Comparison of ENCODE assay signal across 19 cellular contexts in the genomic region with DNA sequence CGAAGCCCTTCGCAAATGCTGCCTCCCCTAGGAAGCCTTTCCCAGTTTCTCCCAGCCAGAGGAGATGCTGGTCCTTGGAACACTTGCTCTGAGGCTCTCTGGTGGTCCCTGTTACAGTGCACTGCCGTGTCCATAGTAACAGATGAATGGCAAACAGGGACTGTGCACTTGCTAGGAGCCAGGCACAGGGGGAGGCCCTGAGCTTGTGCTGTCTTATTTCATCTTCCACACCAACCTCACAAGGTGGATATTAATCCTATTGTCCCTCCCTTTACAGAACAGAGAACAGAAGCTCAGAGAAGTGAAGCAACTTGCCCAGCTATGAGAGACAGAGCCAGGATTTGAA. TPM values are rescaled to one million over a fixed set of nuclear protein-coding genes. Genes with fewer than 3 reads are reported as not detected.
A peak's percentile ranks its signal among the peaks of the same experiment; 100 is the strongest.
DNase-seq lines count a peak whose midpoint lies in the region; ATAC-seq and TF ChIP-seq lines count a peak whose summit lies in the region.
"Had no signal": no experiment of that assay in that cellular context is flagged by ENCODE, and none has a peak within 500 bp of the region (broad histone marks: within the 10 kb centered on the region; RNA-seq: fewer than 3 reads in every experiment).

No MANE protein-coding gene starts in this region.

- TF ChIP-seq POLR2A in esophagus squamous epithelium (IDR thresholded peaks at IDR 0.05), result no peak

- H3K4me2 ChIP-seq in SK-N-SH (no peak overlapping the region), MM.1S (ENCODE audit: low read depth, low read length) (no peak overlapping the region)

- peaks cover 18% of the 10 kb centered on the region for H3F3A ChIP-seq in SK-N-SH (replicated peaks; ENCODE audit: insufficient read depth)
- peaks cover 25% of the 10 kb centered on the region for H3F3A ChIP-seq in MM.1S (ENCODE audit: insufficient read depth, low read length)

- H3K27me3 Mint-ChIP-seq in memory B cell (no peaks in the 10 kb centered on the region), immature natural killer cell (ENCODE audit: low read depth in 3 of 3) (peaks cover 0 to 4% (median 0%) of the 10 kb centered on the region in 3 donors)
- H3K27me3 Mint-ChIP-seq: activated CD8-positive, alpha-beta T cell treated with anti-CD3 and anti-CD28 coated beads for 36 hours; CD4-positive, CD25-positive, alpha-beta regulatory T cell; natural killer cell treated with Interleukin-12 subunit alpha and Interleukin-12 subunit beta and Interleukin-15 and Interleukin-18, amount 100 ng/mL, for 72 hours had no signal

- H3K27ac ChIP-seq in SK-N-SH (ENCODE audit: low read depth in 2 of 2, low read length in 1 of 2) (no peak overlapping the region; a peak in 1 of 4 replicates), RWPE1 (peak overlapping the region; percentile 46), MM.1S (ENCODE audit: low read length) (no peak overlapping the region), esophagus squamous epithelium (peak overlapping the region in 1 of 4 donors; percentile 6)
- H3K27ac ChIP-seq: VCaP had no signal

- H4K20me1 ChIP-seq in SK-N-SH (ENCODE audit: insufficient read depth), result peaks cover 45% of the 10 kb centered on the region
- no peaks in the 10 kb centered on the region for H4K20me1 ChIP-seq in MM.1S (ENCODE audit: insufficient read depth, low read length)

- peaks cover 12% of the 10 kb centered on the region for H3K4me1 Mint-ChIP-seq in memory B cell
- H3K4me1 Mint-ChIP-seq in immature natural killer cell, result no peaks in the 10 kb centered on the region
- H3K4me1 Mint-ChIP-seq: CD4-positive, CD25-positive, alpha-beta regulatory T cell had no signal

- ATAC-seq in SK-N-SH treated with all-trans-retinoic acid at 6 μM for 48 hours (peak; percentile 37; the same call in 2 of the 3 replicates), memory B cell (ENCODE audit: low read depth) (no peak)
- ATAC-seq: activated CD8-positive, alpha-beta T cell treated with anti-CD3 and anti-CD28 coated beads for 36 hours; natural killer cell treated with Interleukin-12 subunit alpha and Interleukin-12 subunit beta and Interleukin-15 and Interleukin-18, amount 100 ng/mL, for 72 hours had no signal

- H3K27ac Mint-ChIP-seq in memory B cell, result peak overlapping the region; percentile 71
- H3K27ac Mint-ChIP-seq in immature natural killer cell, result no peak overlapping the region
- H3K27ac Mint-ChIP-seq: activated CD8-positive, alpha-beta T cell treated with anti-CD3 and anti-CD28 coated beads for 36 hours; activated naive CD8-positive, alpha-beta T cell treated with anti-CD3 and anti-CD28 coated beads, Interleukin-2, amount 10 ng/mL, durations not matched to agents 7 days and 5 days; CD4-positive, CD25-positive, alpha-beta regulatory T cell; natural killer cell treated with Interleukin-12 subunit alpha and Interleukin-12 subunit beta and Interleukin-15 and Interleukin-18, amount 100 ng/mL, for 72 hours had no signal

- peaks cover 7 to 23% of the 10 kb centered on the region in 2 experiments for H3K36me3 ChIP-seq in SK-N-SH (replicated peaks in 1 of 2; ENCODE audit: control insufficient read depth in 1 of 2, insufficient read depth in 2 of 2, low read length in 1 of 2)
- no peaks in the 10 kb centered on the region for H3K36me3 ChIP-seq in MM.1S (replicated peaks; ENCODE audit: insufficient read depth, low read length)
- H3K36me3 ChIP-seq in esophagus squamous epithelium, result peaks cover 0 to 65% (median 0%) of the 10 kb centered on the region in 3 donors

- 88% methylated on average over 3 of the region's 3 CpGs for WGBS in SK-N-SH (ENCODE audit: low lambda C conversion rate)
- 72 to 91% methylated on average over 2 to 3 of the region's 3 CpGs for WGBS in esophagus squamous epithelium, 2 donors

- H3K4me1 ChIP-seq in SK-N-SH (ENCODE audit: control insufficient read depth in 1 of 2, insufficient read depth in 2 of 2, low read depth in 1 of 2, low read length in 1 of 2) (peaks cover 0 to 3% of the 10 kb centered on the region in 2 experiments; a peak in 1 of 4 replicates), MM.1S (ENCODE audit: low read length) (peaks cover 27% of the 10 kb centered on the region), esophagus squamous epithelium (peaks cover 0 to 63% (median under 1%) of the 10 kb centered on the region in 3 donors)

- TF ChIP-seq RAD21 in SK-N-SH (IDR thresholded peaks at IDR 0.05; ENCODE audit: low read length), result no peak

- H3K27me3 ChIP-seq in SK-N-SH (ENCODE audit: insufficient read depth) (no peaks in the 10 kb centered on the region), MM.1S (replicated peaks; ENCODE audit: insufficient read depth, low read length) (no peaks in the 10 kb centered on the region), esophagus squamous epithelium (no peaks in the 10 kb centered on the region)
- H3K27me3 ChIP-seq: transverse colon had no signal

- H3K36me3 Mint-ChIP-seq in memory B cell, result no peaks in the 10 kb centered on the region
- H3K36me3 Mint-ChIP-seq in immature natural killer cell, result peaks cover 0 to 16% (median 0%) of the 10 kb centered on the region in 3 donors
- H3K36me3 Mint-ChIP-seq: CD4-positive, CD25-positive, alpha-beta regulatory T cell; natural killer cell treated with Interleukin-12 subunit alpha and Interleukin-12 subunit beta and Interleukin-15 and Interleukin-18, amount 100 ng/mL, for 72 hours had no signal

- no peak for TF ChIP-seq EP300 in SK-N-SH (IDR thresholded peaks at IDR 0.05; ENCODE audit: borderline replicate concordance in 1 of 2, low read depth in 1 of 2, low read length in 1 of 2)

- H3K9ac ChIP-seq in SK-N-SH (no peak overlapping the region), MM.1S (ENCODE audit: low read length) (no peak overlapping the region)

- H3K9me3 Mint-ChIP-seq in memory B cell (no peaks in the 10 kb centered on the region), immature natural killer cell (no peaks in the 10 kb centered on the region)
- H3K9me3 Mint-ChIP-seq: activated CD8-positive, alpha-beta T cell treated with anti-CD3 and anti-CD28 coated beads for 36 hours; activated naive CD8-positive, alpha-beta T cell treated with anti-CD3 and anti-CD28 coated beads, Interleukin-2, amount 10 ng/mL, durations not matched to agents 7 days and 5 days; natural killer cell treated with Interleukin-12 subunit alpha and Interleukin-12 subunit beta and Interleukin-15 and Interleukin-18, amount 100 ng/mL, for 72 hours had no signal

- H3K9me2 ChIP-seq in SK-N-SH (no peaks in the 10 kb centered on the region), MM.1S (replicated peaks; ENCODE audit: insufficient read depth, low read length) (no peaks in the 10 kb centered on the region)

- no peaks in the 10 kb centered on the region for H3K9me3 ChIP-seq in SK-N-SH
- no peaks in the 10 kb centered on the region for H3K9me3 ChIP-seq in MM.1S (replicated peaks; ENCODE audit: insufficient read depth, low read length)
- no peaks in the 10 kb centered on the region for H3K9me3 ChIP-seq in esophagus squamous epithelium
- H3K9me3 ChIP-seq: transverse colon had no signal

- H2AFZ ChIP-seq in SK-N-SH (ENCODE audit: low read depth) (no peak overlapping the region), MM.1S (ENCODE audit: low read length) (no peak overlapping the region)

- DNase-seq in SK-N-SH (no peak), RWPE1 (ENCODE audit: low spot score) (no peak), memory B cell (ENCODE audit: low spot score in 2 of 2) (no peak), T-helper 2 cell (no peak), MM.1S (no peak), esophagus squamous epithelium (lab: John Stamatoyannopoulos, UW) (no peak), immature natural killer cell (no peak)
- DNase-seq: activated CD8-positive, alpha-beta T cell treated with anti-CD3 and anti-CD28 coated beads for 36 hours; activated naive CD8-positive, alpha-beta T cell treated with anti-CD3 and anti-CD28 coated beads, Interleukin-2, amount 10 ng/mL, durations not matched to agents 7 days and 5 days; activated T-cell treated with anti-CD3 and anti-CD28 coated beads, Interleukin-2, amount 50 U/mL, for 48 hours; CD4-positive, CD25-positive, alpha-beta regulatory T cell; NCI-H1048; NCI-H2081 treated with DMSO at 0.1 percent for 48 hours; NCI-H748 treated with DMSO at 0.1 percent for 48 hours; stimulated activated naive CD4-positive, alpha-beta T cell treated with Interleukin-2 at 50 U/mL for 16 hours; transverse colon had no signal

- CTCF ChIA-PET in SK-N-SH (lab: Yijun Ruan, JAX) (interaction anchor here (1.2 to 2.2 kb wide), 4 partner anchors 9 to 157 kb away, joined by 3 to 6 read pairs (median 4); no protein-coding TSS in a partner anchor), RWPE1 (lab: Yijun Ruan, JAX) (interaction anchor here (0.6 to 1.1 kb wide), 3 partner anchors 9 to 1051 kb away, joined by 3 to 8 read pairs (median 3); no protein-coding TSS in a partner anchor)

- H3K4me3 Mint-ChIP-seq in memory B cell (no peak overlapping the region), immature natural killer cell (no peak overlapping the region)
- H3K4me3 Mint-ChIP-seq: activated CD8-positive, alpha-beta T cell treated with anti-CD3 and anti-CD28 coated beads for 36 hours; activated naive CD8-positive, alpha-beta T cell treated with anti-CD3 and anti-CD28 coated beads, Interleukin-2, amount 10 ng/mL, durations not matched to agents 7 days and 5 days; CD4-positive, CD25-positive, alpha-beta regulatory T cell; natural killer cell treated with Interleukin-12 subunit alpha and Interleukin-12 subunit beta and Interleukin-15 and Interleukin-18, amount 100 ng/mL, for 72 hours had no signal

- no peak overlapping the region for H3K4me3 ChIP-seq in SK-N-SH (ENCODE audit: low read depth in 2 of 2, low read length in 1 of 2)
- no peak overlapping the region for H3K4me3 ChIP-seq in MM.1S (ENCODE audit: low read length)
- H3K4me3 ChIP-seq in esophagus squamous epithelium, result no peak overlapping the region
- H3K4me3 ChIP-seq: transverse colon had no signal

- H3K79me2 ChIP-seq in SK-N-SH (ENCODE audit: insufficient read depth), result peaks cover 31% of the 10 kb centered on the region
- no peaks in the 10 kb centered on the region for H3K79me2 ChIP-seq in MM.1S (ENCODE audit: low read length)

- POLR2A ChIA-PET in SK-N-SH (lab: Yijun Ruan, JAX) (no interaction called here), RWPE1 (lab: Yijun Ruan, JAX; ENCODE audit: low non-redundant PET) (no interaction called here)

- intact Hi-C loops in esophagus squamous epithelium (cut with DNase I), result no loop called here

- TF ChIP-seq CTCF in SK-N-SH (IDR thresholded peaks at IDR 0.05) (no peak), RWPE1 (conservative IDR thresholded peaks at IDR 0.05; ENCODE audit: low read depth) (no peak), MM.1S (IDR thresholded peaks at IDR 0.05; ENCODE audit: low read length) (no peak; the same call in 1 of the 2 replicates), esophagus squamous epithelium (IDR thresholded peaks at IDR 0.05) (no peak)

TF ChIP-seq in SK-N-SH, 30 proteins besides CTCF, POLR2A, EP300 and RAD21:
- no peak for TF ChIP-seq RXRA (IDR thresholded peaks at IDR 0.05; ENCODE audit: borderline replicate concordance, low read depth)

RNA-seq across cellular contexts. Expression of gene SRC, which starts 19.0 kb away (rescaled TPM):
- polyA plus RNA-seq in SK-N-SH (2012; rRNA removed), result 23.8 and 25.6 TPM in 2 replicates
- polyA plus RNA-seq in SK-N-SH (2012; cell fraction: cytosol; rRNA removed), result 9.6 and 17.1 TPM in 2 replicates
- 49.2 and 58.8 TPM in 2 replicates for polyA plus RNA-seq in SK-N-SH (2012; cell fraction: nucleus; rRNA removed)
- 10 to 100 TPM; 32.4 to 46.5 (median 39.0) TPM for total RNA-seq in esophagus squamous epithelium
- polyA plus RNA-seq in immature natural killer cell, result 1 to 10 TPM in 1 of 3 donors, under 1 TPM in 1, not detected in 1; 0.82 to 4.1 TPM
